ENCODE assay signal across 16 cellular contexts in genomic region chr13:30752201-30752797, GRCh38. TPM values are rescaled to one million over a fixed set of nuclear protein-coding genes. Genes with fewer than 3 reads are reported as not detected.
DNase-seq lines count a peak whose midpoint lies in the region; ATAC-seq and TF ChIP-seq lines count a peak whose summit lies in the region.
"Had no signal": no experiment of that assay in that cellular context is flagged by ENCODE, and none has a peak within 500 bp of the region (broad histone marks: within the 10 kb centered on the region; RNA-seq: fewer than 3 reads in every experiment).

No MANE protein-coding gene starts in this region.

- H3K27me3 ChIP-seq in adrenal gland (no peaks in the 10 kb centered on the region), heart right ventricle (peaks cover 0 to 3% (median 0%) of the 10 kb centered on the region in 7 donors)
- H3K27me3 ChIP-seq: ovary had no signal

- 35 to 57% (median 44%) methylated on average over 9 to 11 of the region's 11 CpGs for WGBS in adrenal gland, 4 donors
- 35 to 38% methylated on average over 11 of the region's 11 CpGs for WGBS in heart right ventricle, 2 donors

- no peak for TF ChIP-seq CTCF in adrenal gland (IDR thresholded peaks at IDR 0.05)
- TF ChIP-seq CTCF in heart right ventricle (IDR thresholded peaks at IDR 0.05), result no peak

- H3K9me3 ChIP-seq in adrenal gland (replicated peaks in 1 of 3), result no peaks in the 10 kb centered on the region
- no peaks in the 10 kb centered on the region for H3K9me3 ChIP-seq in heart right ventricle
- H3K9me3 ChIP-seq: ovary had no signal

- H3K4me3 ChIP-seq in adrenal gland (no peak overlapping the region), heart right ventricle (no peak overlapping the region)
- H3K4me3 ChIP-seq: ovary, SK-N-MC had no signal

- ATAC-seq in heart right ventricle, result peak; percentile 73 to 97 (median 86)
- peak; percentile 68 for ATAC-seq in sciatic nerve
- no peak for ATAC-seq in HG03139 (IDR thresholded peaks at IDR 0.05; ENCODE audit: unreplicated experiment)
- no peak for ATAC-seq in GM21619 (IDR thresholded peaks at IDR 0.05; ENCODE audit: unreplicated experiment)
- ATAC-seq: effector memory CD8-positive, alpha-beta T cell had no signal

- no peaks in the 10 kb centered on the region for H3K36me3 ChIP-seq in adrenal gland (replicated peaks in 1 of 2)
- peaks cover 0 to 60% (median 0%) of the 10 kb centered on the region in 9 donors for H3K36me3 ChIP-seq in heart right ventricle
- H3K36me3 ChIP-seq: ovary had no signal

- H3K27ac ChIP-seq in adrenal gland, result peak overlapping the region in 4 of 5 donors; percentile 26 to 82 (median 47)
- H3K27ac ChIP-seq in heart right ventricle, result peak overlapping the region in 6 of 10 donors; percentile 1 to 67 (median 40)
- H3K27ac ChIP-seq: ovary, SK-N-MC had no signal

- peak in 1 of 2 donors; percentile 29 for TF ChIP-seq POLR2A in adrenal gland (IDR thresholded peaks at IDR 0.05)

- intact Hi-C loops in adrenal gland (cut with DNase I) (no loop called here), heart right ventricle (cut with DNase I) (no loop called here), sciatic nerve (cut with DNase I) (no loop called here)

- peaks cover 4 to 10% of the 10 kb centered on the region in 2 donors for H3K4me1 ChIP-seq in adrenal gland (replicated peaks in 1 of 2)
- peaks cover 0 to 27% (median 15%) of the 10 kb centered on the region in 9 donors for H3K4me1 ChIP-seq in heart right ventricle

- DNase-seq in DMS79 treated with DMSO at 0.1 percent for 48 hours (lab: John Stamatoyannopoulos, UW) (peak; percentile 18), DMS79 (lab: John Stamatoyannopoulos, UW) (no peak), adrenal gland (peak; percentile 58 to 83 (median 75)), heart right ventricle (peak; percentile 27 to 39), sciatic nerve (ENCODE audit: low spot score) (no peak), DMS153 treated with DMSO at 0.1 percent for 48 hours (lab: John Stamatoyannopoulos, UW; ENCODE audit: unreplicated experiment) (no peak)
- DNase-seq: 8988T; activated CD4-positive, alpha-beta T cell treated with anti-CD3 and anti-CD28 coated beads, Interleukin-2, amount 10 ng/mL, durations not matched to agents 7 days and 5 days; activated gamma-delta T cell treated with Interleukin-2 at 50 U/mL for 16 hours; DMS 273 treated with DMSO at 0.1 percent for 48 hours; effector memory CD8-positive, alpha-beta T cell; NCI-H446 treated with DMSO at 0.1 percent for 48 hours; ovary had no signal

RNA-seq across cellular contexts. Expression of gene ALOX5AP, which starts 17.0 kb away (rescaled TPM):
- total RNA-seq in adrenal gland (100 to 1,000 TPM in 1 of 8 donors, 10 to 100 TPM in 7; 21.1 to 122 (median 44.2) TPM), heart right ventricle (10 to 100 TPM in 2 of 10 donors, 1 to 10 TPM in 8; 1.0 to 19.5 (median 4.6) TPM), sciatic nerve (21.8 TPM)
- polyA plus RNA-seq in adrenal gland (10 to 100 TPM in 1 of 3 donors, 1 to 10 TPM in 2; 6.3 to 42.8 (median 7.1) TPM), heart right ventricle (10 to 100 TPM in 1 of 2 donors, under 1 TPM in 1; 0.95 to 14.5 TPM)

Comparison
In these comparisons a context has a peak if more than half of its experiments do, and no peak if none do; other contexts are left out.
1. DNase-seq: peak in DMS79 treated with DMSO at 0.1 percent for 48 hours (single experiment), adrenal gland (7 of 7) and heart right ventricle (2 of 2); none in DMS79 (single experiment), sciatic nerve (single experiment) and DMS153 treated with DMSO at 0.1 percent for 48 hours (single experiment).
2. ATAC-seq: peak in heart right ventricle (8 of 8) and sciatic nerve (single experiment); none in HG03139 (single experiment) and GM21619 (single experiment).